Comparison of ENCODE assay signal across 8 cellular contexts in genomic region chr3:153161714-153162512, GRCh38. TPM values are rescaled to one million over a fixed set of nuclear protein-coding genes. Genes with fewer than 3 reads are reported as not detected.
DNase-seq lines count a peak whose midpoint lies in the region; ATAC-seq and FAIRE-seq lines count a peak whose summit lies in the region.

Gene RAP2B (plus strand): TSS chr3:153162226. CDS start chr3:153162694, 468 bp downstream.

- H3K27me3 ChIP-seq in naive thymus-derived CD4-positive, alpha-beta T cell (ENCODE audit: control insufficient read depth in 2 of 2, insufficient read depth in 2 of 2, low read length in 2 of 2) = no peaks in the 10 kb centered on the region

- peak within 1 kb of the TSS; percentile 90 for H3K4me3 Mint-ChIP-seq in activated T-helper 1 cell treated with anti-CD3 and anti-CD28 coated beads, Interleukin-12 subunit alpha, Interleukin-12 subunit beta, Interleukin-2, Interleukin-4 antibody, amounts not matched to agents 30 ng/mL and 10 ng/mL and 1 ng/mL, durations not matched to agents 14 hours and 24 hours and 36 hours
- peak within 1 kb of the TSS; percentile 95 to 100 (median 98) for H3K4me3 Mint-ChIP-seq in naive thymus-derived CD4-positive, alpha-beta T cell
- H3K4me3 Mint-ChIP-seq in stimulated activated memory B cell treated with anti-CD40 and anti-IgM and Interleukin-4, amounts not matched to agents 10 μg/mL and 1 μg/mL and 100 μg/mL, for 72 hours = peak within 1 kb of the TSS; percentile 99

- H3K36me3 ChIP-seq in naive thymus-derived CD4-positive, alpha-beta T cell (ENCODE audit: control insufficient read depth in 2 of 3, insufficient read depth in 3 of 3, low read length in 3 of 3) = peaks cover 0 to 8% (median 0%) of the 10 kb centered on the region in 3 experiments

- ATAC-seq in GM21526 (IDR thresholded peaks at IDR 0.05; ENCODE audit: low FRiP score, unreplicated experiment) = peak; percentile 48
- peak; percentile 74 for ATAC-seq in naive thymus-derived CD4-positive, alpha-beta T cell
- ATAC-seq in stimulated activated memory B cell treated with anti-CD40 and anti-IgM and Interleukin-4, amounts not matched to agents 10 μg/mL and 1 μg/mL and 100 μg/mL, for 72 hours = peak; percentile 81

- H3K4me1 Mint-ChIP-seq in activated T-helper 1 cell treated with anti-CD3 and anti-CD28 coated beads, Interleukin-12 subunit alpha, Interleukin-12 subunit beta, Interleukin-2, Interleukin-4 antibody, amounts not matched to agents 30 ng/mL and 10 ng/mL and 1 ng/mL, durations not matched to agents 14 hours and 24 hours and 36 hours (ENCODE audit: low read depth) = peaks cover 54% of the 10 kb centered on the region
- peaks cover 34 to 46% (median 41%) of the 10 kb centered on the region in 7 donors for H3K4me1 Mint-ChIP-seq in naive thymus-derived CD4-positive, alpha-beta T cell
- H3K4me1 Mint-ChIP-seq in stimulated activated memory B cell treated with anti-CD40 and anti-IgM and Interleukin-4, amounts not matched to agents 10 μg/mL and 1 μg/mL and 100 μg/mL, for 72 hours = peaks cover 51% of the 10 kb centered on the region

- no peaks in the 10 kb centered on the region for H3K9me3 Mint-ChIP-seq in activated T-helper 1 cell treated with anti-CD3 and anti-CD28 coated beads, Interleukin-12 subunit alpha, Interleukin-12 subunit beta, Interleukin-2, Interleukin-4 antibody, amounts not matched to agents 30 ng/mL and 10 ng/mL and 1 ng/mL, durations not matched to agents 14 hours and 24 hours and 36 hours
- H3K9me3 Mint-ChIP-seq in naive thymus-derived CD4-positive, alpha-beta T cell = no peaks in the 10 kb centered on the region
- H3K9me3 Mint-ChIP-seq in stimulated activated memory B cell treated with anti-CD40 and anti-IgM and Interleukin-4, amounts not matched to agents 10 μg/mL and 1 μg/mL and 100 μg/mL, for 72 hours = no peaks in the 10 kb centered on the region

- POLR2A ChIA-PET in naive thymus-derived CD4-positive, alpha-beta T cell (lab: Charles Lee) = interaction anchor here (0.6 to 4.9 kb wide), 20 partner anchors 10 to 918 kb away, joined by 3 to 55 read pairs (median 4); no protein-coding TSS in a partner anchor

- no peak for FAIRE-seq in RCC 7860 (lab: Jason Lieb, UNC)

- no peaks in the 10 kb centered on the region for H3K27me3 Mint-ChIP-seq in activated T-helper 1 cell treated with anti-CD3 and anti-CD28 coated beads, Interleukin-12 subunit alpha, Interleukin-12 subunit beta, Interleukin-2, Interleukin-4 antibody, amounts not matched to agents 30 ng/mL and 10 ng/mL and 1 ng/mL, durations not matched to agents 14 hours and 24 hours and 36 hours (ENCODE audit: insufficient read depth)
- H3K27me3 Mint-ChIP-seq in naive thymus-derived CD4-positive, alpha-beta T cell = no peaks in the 10 kb centered on the region
- no peaks in the 10 kb centered on the region for H3K27me3 Mint-ChIP-seq in stimulated activated memory B cell treated with anti-CD40 and anti-IgM and Interleukin-4, amounts not matched to agents 10 μg/mL and 1 μg/mL and 100 μg/mL, for 72 hours

- intact Hi-C loops in activated T-helper 1 cell treated with anti-CD3 and anti-CD28 coated beads, Interleukin-12 subunit alpha, Interleukin-12 subunit beta, Interleukin-2, Interleukin-4 antibody, amounts not matched to agents 30 ng/mL and 10 ng/mL and 1 ng/mL, durations not matched to agents 14 hours and 24 hours and 36 hours (cut with micrococcal nuclease) = loop anchor here (1.0 to 10.0 kb wide), 11 partner anchors 24 to 1957 kb away; partner anchors contain the start of genes DHX36, GPR171 and MBNL1
- intact Hi-C loops in naive thymus-derived CD4-positive, alpha-beta T cell (cut with micrococcal nuclease) = loop anchor here (1.0 to 10.0 kb wide), 19 partner anchors 24 to 1961 kb away; partner anchors contain the start of genes DHX36 (in 2 of the 2), ARHGEF26 (in 1 of the 2) and GPR171 (in 1 of the 2)

- peak within 1 kb of the TSS; percentile 97 for H3K27ac Mint-ChIP-seq in activated T-helper 1 cell treated with anti-CD3 and anti-CD28 coated beads, Interleukin-12 subunit alpha, Interleukin-12 subunit beta, Interleukin-2, Interleukin-4 antibody, amounts not matched to agents 30 ng/mL and 10 ng/mL and 1 ng/mL, durations not matched to agents 14 hours and 24 hours and 36 hours
- peak within 1 kb of the TSS; percentile 89 to 98 (median 92) for H3K27ac Mint-ChIP-seq in naive thymus-derived CD4-positive, alpha-beta T cell
- peak within 1 kb of the TSS; percentile 94 for H3K27ac Mint-ChIP-seq in stimulated activated memory B cell treated with anti-CD40 and anti-IgM and Interleukin-4, amounts not matched to agents 10 μg/mL and 1 μg/mL and 100 μg/mL, for 72 hours

- DNase-seq in DMS 273 (lab: John Stamatoyannopoulos, UW; ENCODE audit: unreplicated experiment) (peak; percentile 98), HuH-7.5 (ENCODE audit: low spot score) (peak; percentile 72), RCC 7860 (ENCODE audit: low spot score) (peak; percentile 79), fibroblast of gingiva (ENCODE audit: low read depth) (peak; percentile 96)
- DNase-seq in activated T-helper 1 cell treated with anti-CD3 and anti-CD28 coated beads, Interleukin-12 subunit alpha, Interleukin-12 subunit beta, Interleukin-2, Interleukin-4 antibody, amounts not matched to agents 30 ng/mL and 10 ng/mL and 1 ng/mL, durations not matched to agents 14 hours and 24 hours and 36 hours (ENCODE audit: low spot score) = peak; percentile 88
- DNase-seq in naive thymus-derived CD4-positive, alpha-beta T cell = peak; percentile 79 to 94 (median 85)

- H3K9me3 ChIP-seq in naive thymus-derived CD4-positive, alpha-beta T cell (ENCODE audit: control insufficient read depth in 2 of 3, low read length in 3 of 3) = no peaks in the 10 kb centered on the region

- peaks cover 14 to 28% of the 10 kb centered on the region in 2 donors for H3K4me1 ChIP-seq in naive thymus-derived CD4-positive, alpha-beta T cell (ENCODE audit: control insufficient read depth in 2 of 2, insufficient read depth in 2 of 2, low read length in 2 of 2)

- H3K4me3 ChIP-seq in naive thymus-derived CD4-positive, alpha-beta T cell (ENCODE audit: low read length) = peak within 1 kb of the TSS; percentile 97

- H3K36me3 Mint-ChIP-seq in activated T-helper 1 cell treated with anti-CD3 and anti-CD28 coated beads, Interleukin-12 subunit alpha, Interleukin-12 subunit beta, Interleukin-2, Interleukin-4 antibody, amounts not matched to agents 30 ng/mL and 10 ng/mL and 1 ng/mL, durations not matched to agents 14 hours and 24 hours and 36 hours (ENCODE audit: low read depth) = peaks cover 21% of the 10 kb centered on the region
- H3K36me3 Mint-ChIP-seq in naive thymus-derived CD4-positive, alpha-beta T cell = peaks cover 0 to 27% (median 0%) of the 10 kb centered on the region in 5 donors
- H3K36me3 Mint-ChIP-seq in stimulated activated memory B cell treated with anti-CD40 and anti-IgM and Interleukin-4, amounts not matched to agents 10 μg/mL and 1 μg/mL and 100 μg/mL, for 72 hours = peaks cover 6% of the 10 kb centered on the region

- CTCF ChIA-PET in naive thymus-derived CD4-positive, alpha-beta T cell (lab: Charles Lee) = interaction anchor here (0.9 to 3.5 kb wide), 5 partner anchors 10 to 510 kb away, joined by 3 to 21 read pairs (median 5); no protein-coding TSS in a partner anchor

- peak within 1 kb of the TSS; percentile 81 for H3K27ac ChIP-seq in naive thymus-derived CD4-positive, alpha-beta T cell (ENCODE audit: low read depth, low read length)

RNA-seq across cellular contexts. Expression of gene RAP2B, which starts in this region (rescaled TPM):
- 15.4 and 16.0 TPM in 2 replicates for total RNA-seq in activated T-helper 1 cell treated with anti-CD3 and anti-CD28 coated beads, Interleukin-12 subunit alpha, Interleukin-12 subunit beta, Interleukin-2, Interleukin-4 antibody, amounts not matched to agents 30 ng/mL and 10 ng/mL and 1 ng/mL, durations not matched to agents 14 hours and 24 hours and 36 hours
- 10 to 100 TPM; 16.8 to 30.3 (median 27.4) TPM for total RNA-seq in naive thymus-derived CD4-positive, alpha-beta T cell
- polyA plus RNA-seq in naive thymus-derived CD4-positive, alpha-beta T cell = 10 to 100 TPM; 10.6 to 11.0 TPM

Comparison
In these comparisons a context has a peak if more than half of its experiments do, and no peak if none do; other contexts are left out.
1. Peak in every context shown above with its lines: DNase-seq, ATAC-seq, H3K4me3 ChIP-seq and H3K27ac ChIP-seq.